1 cellular context compared by ENCODE assay signal in genomic region chr16:57648590-57649442, GRCh38.
A peak's percentile ranks its signal among the peaks of the same experiment; 100 is the strongest.
TF ChIP-seq lines count a peak whose summit lies in the region.

No MANE protein-coding gene starts in this region.

TF ChIP-seq in HepG2, 621 proteins besides CTCF, POLR2A, EP300 and RAD21 (continued from another document and continues in another):
- TF ChIP-seq ZNF503 (CRISPR knock-in tag; IDR thresholded peaks at IDR 0.05) (0 out of 2 replicates have a peak, but pooled peaks have one; percentile 46), FOXP1 (IDR thresholded peaks at IDR 0.05) (no peak), FOXP1 (CRISPR knock-in tag; IDR thresholded peaks at IDR 0.05) (no peak), PHF5A (CRISPR knock-in tag; IDR thresholded peaks at IDR 0.05; ENCODE audit: low read depth, unreplicated experiment) (peak; percentile 54), ZNF562 (CRISPR knock-in tag; IDR thresholded peaks at IDR 0.05; ENCODE audit: borderline replicate concordance) (no peak), POLR2AphosphoS5 (IDR thresholded peaks at IDR 0.05; ENCODE audit: low read depth, low read length) (no peak), REL (CRISPR knock-in tag; conservative IDR thresholded peaks at IDR 0.05) (no peak), ZFP1 (CRISPR knock-in tag; IDR thresholded peaks at IDR 0.05) (0 out of 2 replicates have a peak, but pooled peaks have one; percentile 20), STAG1 (CRISPR knock-in tag; IDR thresholded peaks at IDR 0.05) (peak; percentile 100), THAP11 (CRISPR knock-in tag; IDR thresholded peaks at IDR 0.05) (peak; percentile 78), ZNF577 (CRISPR knock-in tag; IDR thresholded peaks at IDR 0.05; ENCODE audit: borderline replicate concordance, low read depth) (no peak), ARID2 (CRISPR knock-in tag; IDR thresholded peaks at IDR 0.05; ENCODE audit: borderline replicate concordance) (0 out of 2 replicates have a peak, but pooled peaks have one; percentile 48), ZFP36L2 (CRISPR knock-in tag; IDR thresholded peaks at IDR 0.05) (peak; percentile 32; the same call in 1 of the 2 replicates), ZNF768 (CRISPR knock-in tag; IDR thresholded peaks at IDR 0.05) (peak; percentile 53), SOX6 (IDR thresholded peaks at IDR 0.05) (no peak), SOX6 (CRISPR knock-in tag; IDR thresholded peaks at IDR 0.05) (peak; percentile 72), KLF9 (CRISPR knock-in tag; IDR thresholded peaks at IDR 0.05; ENCODE audit: low read depth) (0 out of 2 replicates have a peak, but pooled peaks have one; percentile 52), SATB2 (CRISPR knock-in tag; IDR thresholded peaks at IDR 0.05) (no peak), ZNF383 (CRISPR knock-in tag; IDR thresholded peaks at IDR 0.05; ENCODE audit: borderline replicate concordance) (peak; percentile 5; the same call in 1 of the 2 replicates), GPBP1L1 (CRISPR knock-in tag; IDR thresholded peaks at IDR 0.05) (no peak), ZNF589 (CRISPR knock-in tag; conservative IDR thresholded peaks at IDR 0.05) (no peak), HHEX (CRISPR knock-in tag; IDR thresholded peaks at IDR 0.05) (no peak), ZUFSP (CRISPR knock-in tag; IDR thresholded peaks at IDR 0.05; ENCODE audit: borderline replicate concordance) (no peak), MIER3 (CRISPR knock-in tag; IDR thresholded peaks at IDR 0.05; ENCODE audit: borderline replicate concordance) (peak; percentile 91; the same call in 1 of the 2 replicates), ZNF432 (CRISPR knock-in tag; IDR thresholded peaks at IDR 0.05; ENCODE audit: borderline replicate concordance) (no peak), ZSCAN12 (CRISPR knock-in tag; IDR thresholded peaks at IDR 0.05) (no peak), RXRB (CRISPR knock-in tag; IDR thresholded peaks at IDR 0.05; ENCODE audit: borderline replicate concordance) (peak; percentile 86), ELF4 (CRISPR knock-in tag; IDR thresholded peaks at IDR 0.05; ENCODE audit: borderline replicate concordance) (no peak), ISL2 (CRISPR knock-in tag; IDR thresholded peaks at IDR 0.05) (peak; percentile 53), KMT2A (CRISPR knock-in tag; IDR thresholded peaks at IDR 0.05) (peak; percentile 28; the same call in 1 of the 2 replicates), ZNF746 (CRISPR knock-in tag; IDR thresholded peaks at IDR 0.05) (0 out of 2 replicates have a peak, but pooled peaks have one; percentile 11), JARID2 (CRISPR knock-in tag; IDR thresholded peaks at IDR 0.05; ENCODE audit: insufficient replicate concordance) (peak; percentile 80), ZBTB14 (CRISPR knock-in tag; IDR thresholded peaks at IDR 0.05) (no peak), ATRX (CRISPR knock-in tag; IDR thresholded peaks at IDR 0.05; ENCODE audit: borderline replicate concordance) (no peak), KAT7 (CRISPR knock-in tag; IDR thresholded peaks at IDR 0.05; ENCODE audit: borderline replicate concordance) (peak; percentile 63; the same call in 1 of the 2 replicates), TRIM22 (IDR thresholded peaks at IDR 0.05) (no peak), PRPF4 (IDR thresholded peaks at IDR 0.05; ENCODE audit: low read depth, low read length, poor library complexity, severe bottlenecking) (no peak), HIC2 (CRISPR knock-in tag; IDR thresholded peaks at IDR 0.05; ENCODE audit: low read depth) (no peak), KDM5B (CRISPR knock-in tag; IDR thresholded peaks at IDR 0.05; ENCODE audit: borderline replicate concordance) (peak; percentile 56; the same call in 1 of the 2 replicates), NR3C1 (CRISPR knock-in tag; IDR thresholded peaks at IDR 0.05) (no peak), PHB2 (IDR thresholded peaks at IDR 0.05; ENCODE audit: partially characterized antibody) (no peak), RBM22 (optimal IDR thresholded peaks at IDR 0.05; ENCODE audit: low read length) (peak; percentile 81), TBL1XR1 (IDR thresholded peaks at IDR 0.05; ENCODE audit: borderline replicate concordance, low read length, partially characterized antibody) (peak; percentile 61), ZNF350 (CRISPR knock-in tag; IDR thresholded peaks at IDR 0.05; ENCODE audit: borderline replicate concordance, low read depth) (peak; percentile 76; the same call in 1 of the 2 replicates), ZNF329 (CRISPR knock-in tag; IDR thresholded peaks at IDR 0.05; ENCODE audit: low read depth) (no peak), AFF4 (CRISPR knock-in tag; IDR thresholded peaks at IDR 0.05) (no peak), MAX (IDR thresholded peaks at IDR 0.05) (peak; percentile 55; the same call in 1 of the 2 replicates), ZNF772 (CRISPR knock-in tag; IDR thresholded peaks at IDR 0.05) (no peak), GATAD2A (CRISPR knock-in tag; IDR thresholded peaks at IDR 0.05) (peak; percentile 77), IKZF1 (IDR thresholded peaks at IDR 0.05) (no peak), AGO1 (IDR thresholded peaks at IDR 0.05; ENCODE audit: low read depth, low read length, poor library complexity, severe bottlenecking) (no peak), ZNF124 (CRISPR knock-in tag; IDR thresholded peaks at IDR 0.05) (peak; percentile 95; the same call in 1 of the 2 replicates), ZNF792 (CRISPR knock-in tag; IDR thresholded peaks at IDR 0.05) (0 out of 2 replicates have a peak, but pooled peaks have one; percentile 50), MEIS2 (CRISPR knock-in tag; IDR thresholded peaks at IDR 0.05) (peak; percentile 89; the same call in 1 of the 2 replicates), TSC22D2 (CRISPR knock-in tag; IDR thresholded peaks at IDR 0.05; ENCODE audit: borderline replicate concordance) (peak; percentile 94; the same call in 1 of the 2 replicates), ZNF839 (CRISPR knock-in tag; IDR thresholded peaks at IDR 0.05; ENCODE audit: borderline replicate concordance) (peak; percentile 71; the same call in 1 of the 2 replicates), ZMYM4 (CRISPR knock-in tag; IDR thresholded peaks at IDR 0.05) (0 out of 2 replicates have a peak, but pooled peaks have one; percentile 29), ZNF740 (CRISPR knock-in tag; IDR thresholded peaks at IDR 0.05) (no peak; the same call in 1 of the 2 replicates), ZNF614 (CRISPR knock-in tag; IDR thresholded peaks at IDR 0.05; ENCODE audit: borderline replicate concordance) (peak; percentile 93; the same call in 1 of the 2 replicates)
